2 cellular contexts compared by ENCODE assay signal in the genomic region with DNA sequence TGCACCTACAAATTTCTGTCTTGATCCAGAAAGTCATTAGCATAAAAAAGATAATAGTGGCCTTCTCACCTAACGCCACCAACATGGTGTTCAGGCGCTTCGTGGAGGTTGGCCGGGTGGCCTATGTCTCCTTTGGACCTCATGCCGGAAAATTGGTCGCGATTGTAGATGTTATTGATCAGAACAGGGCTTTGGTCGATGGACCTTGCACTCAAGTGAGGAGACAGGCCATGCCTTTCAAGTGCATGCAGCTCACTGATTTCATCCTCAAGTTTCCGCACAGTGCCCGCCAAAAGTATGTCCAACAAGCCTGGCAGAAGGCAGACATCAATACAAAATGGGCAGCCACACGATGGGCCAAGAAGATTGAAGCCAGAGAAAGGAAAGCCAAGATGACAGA. TPM values are rescaled to one million over a fixed set of nuclear protein-coding genes. Genes with fewer than 3 reads are reported as not detected.
"Had no signal": no experiment of that assay in that cellular context is flagged by ENCODE, and none has a peak within 500 bp of the region (broad histone marks: within the 10 kb centered on the region; RNA-seq: fewer than 3 reads in every experiment).

No MANE protein-coding gene starts in this region.

RNA-seq across cellular contexts. Expression of a gene that starts 30.3 kb away (rescaled TPM):
- total RNA-seq: activated B cell treated with CpG ODN at 0.5 μM for 24 hours; activated T-helper 17 cell treated with anti-CD3 and anti-CD28 coated beads, Interleukin-2, amount 50 U/mL, for 72 hours had no signal
